1 cellular context compared by ENCODE assay signal in the genomic region with DNA sequence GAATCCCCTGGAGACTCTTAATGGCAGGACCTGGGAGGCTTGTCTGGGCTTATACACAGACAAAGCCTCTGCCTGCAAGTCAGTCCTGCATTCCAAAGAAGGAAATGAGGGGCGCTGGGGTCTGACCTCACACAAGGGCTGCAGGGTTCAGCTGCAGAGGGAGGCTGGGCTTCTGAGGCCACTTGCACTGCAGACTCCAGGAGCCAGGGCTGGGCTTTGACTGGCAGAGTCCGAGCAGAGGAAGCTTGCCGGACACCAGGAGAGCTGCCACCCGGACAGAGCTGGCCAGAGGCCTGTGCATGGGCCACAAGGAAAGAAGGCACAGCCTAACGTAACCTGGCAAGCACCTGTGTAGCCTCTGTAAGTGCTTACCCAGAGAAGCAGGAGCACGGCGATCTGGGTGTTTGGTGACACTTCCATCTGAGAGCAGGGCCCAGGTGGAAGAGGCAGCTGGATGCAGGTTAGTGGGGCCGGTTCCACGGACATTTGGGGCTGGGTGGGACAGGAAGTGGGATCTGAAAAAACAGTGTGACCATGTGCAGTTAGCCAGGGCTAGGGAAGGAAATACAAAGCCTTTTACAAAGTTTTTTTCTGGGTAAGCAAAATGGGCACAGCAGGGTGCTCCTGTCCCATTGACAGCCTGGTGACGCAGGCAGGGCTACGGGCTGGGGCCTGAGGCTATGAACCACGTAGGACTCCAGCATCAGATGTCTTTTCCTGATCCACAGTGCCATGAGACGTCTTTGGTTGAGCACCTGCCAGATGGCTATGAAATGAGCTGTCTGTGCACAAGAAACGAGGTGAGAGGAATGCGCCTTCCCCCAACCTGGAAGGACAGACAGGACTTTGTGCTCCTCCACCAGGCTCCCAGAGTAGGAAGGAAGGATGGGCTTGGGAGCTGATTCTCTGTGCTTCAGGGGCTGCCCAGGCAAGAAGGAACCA.
TF ChIP-seq lines count a peak whose summit lies in the region.

No MANE protein-coding gene starts in this region.

TF ChIP-seq in HEK293, 187 proteins besides CTCF, POLR2A, EP300 and RAD21 (continued from another document and continues in another):
- TF ChIP-seq, protein P1, sequence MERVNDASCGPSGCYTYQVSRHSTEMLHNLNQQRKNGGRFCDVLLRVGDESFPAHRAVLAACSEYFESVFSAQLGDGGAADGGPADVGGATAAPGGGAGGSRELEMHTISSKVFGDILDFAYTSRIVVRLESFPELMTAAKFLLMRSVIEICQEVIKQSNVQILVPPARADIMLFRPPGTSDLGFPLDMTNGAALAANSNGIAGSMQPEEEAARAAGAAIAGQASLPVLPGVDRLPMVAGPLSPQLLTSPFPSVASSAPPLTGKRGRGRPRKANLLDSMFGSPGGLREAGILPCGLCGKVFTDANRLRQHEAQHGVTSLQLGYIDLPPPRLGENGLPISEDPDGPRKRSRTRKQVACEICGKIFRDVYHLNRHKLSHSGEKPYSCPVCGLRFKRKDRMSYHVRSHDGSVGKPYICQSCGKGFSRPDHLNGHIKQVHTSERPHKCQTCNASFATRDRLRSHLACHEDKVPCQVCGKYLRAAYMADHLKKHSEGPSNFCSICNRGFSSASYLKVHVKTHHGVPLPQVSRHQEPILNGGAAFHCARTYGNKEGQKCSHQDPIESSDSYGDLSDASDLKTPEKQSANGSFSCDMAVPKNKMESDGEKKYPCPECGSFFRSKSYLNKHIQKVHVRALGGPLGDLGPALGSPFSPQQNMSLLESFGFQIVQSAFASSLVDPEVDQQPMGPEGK (tag by site-specific recombination; IDR thresholded peaks at IDR 0.05): peak; percentile 26; the same call in 1 of the 2 replicates
- TF ChIP-seq ZSCAN23 (tag by site-specific recombination; IDR thresholded peaks at IDR 0.05) (no peak), ZNF416 (tag by site-specific recombination; IDR thresholded peaks at IDR 0.05) (no peak), ZNF701 (tag by site-specific recombination; IDR thresholded peaks at IDR 0.05) (no peak), ZNF169 (tag by site-specific recombination; IDR thresholded peaks at IDR 0.05) (no peak), ZXDB (tag by site-specific recombination; IDR thresholded peaks at IDR 0.05) (no peak), ZNF514 (tag by site-specific recombination; IDR thresholded peaks at IDR 0.05) (no peak), WT1 (tag by site-specific recombination; IDR thresholded peaks at IDR 0.05) (0 out of 2 replicates have a peak, but pooled peaks have one; percentile 17), ZBTB8A (tag by site-specific recombination; IDR thresholded peaks at IDR 0.05) (peak; percentile 83), ZFP3 (tag by site-specific recombination; IDR thresholded peaks at IDR 0.05; ENCODE audit: low read depth) (no peak), ZNF544 (tag by site-specific recombination; IDR thresholded peaks at IDR 0.05) (no peak), ZNF621 (tag by site-specific recombination; IDR thresholded peaks at IDR 0.05) (no peak), GLIS1 (tag by site-specific recombination; IDR thresholded peaks at IDR 0.05) (peak; percentile 92), OVOL3 (tag by site-specific recombination; IDR thresholded peaks at IDR 0.05) (no peak), ZNF561 (tag by site-specific recombination; IDR thresholded peaks at IDR 0.05; ENCODE audit: borderline replicate concordance) (no peak), ZNF660 (tag by site-specific recombination; IDR thresholded peaks at IDR 0.05) (no peak), ZNF571 (tag by site-specific recombination; IDR thresholded peaks at IDR 0.05) (no peak), GLI4 (tag by site-specific recombination; IDR thresholded peaks at IDR 0.05) (no peak), INSM2 (tag by site-specific recombination; IDR thresholded peaks at IDR 0.05) (0 out of 2 replicates have a peak, but pooled peaks have one; percentile 32), ZNF350 (tag by site-specific recombination; IDR thresholded peaks at IDR 0.05) (no peak), KLF8 (tag by site-specific recombination; IDR thresholded peaks at IDR 0.05) (no peak), ZNF274 (IDR thresholded peaks at IDR 0.05; ENCODE audit: low read length) (no peak), ZNF274 (tag by site-specific recombination; IDR thresholded peaks at IDR 0.05; ENCODE audit: borderline replicate concordance) (no peak), ZNF133 (tag by site-specific recombination; IDR thresholded peaks at IDR 0.05) (no peak)
- TF ChIP-seq, protein P2, sequence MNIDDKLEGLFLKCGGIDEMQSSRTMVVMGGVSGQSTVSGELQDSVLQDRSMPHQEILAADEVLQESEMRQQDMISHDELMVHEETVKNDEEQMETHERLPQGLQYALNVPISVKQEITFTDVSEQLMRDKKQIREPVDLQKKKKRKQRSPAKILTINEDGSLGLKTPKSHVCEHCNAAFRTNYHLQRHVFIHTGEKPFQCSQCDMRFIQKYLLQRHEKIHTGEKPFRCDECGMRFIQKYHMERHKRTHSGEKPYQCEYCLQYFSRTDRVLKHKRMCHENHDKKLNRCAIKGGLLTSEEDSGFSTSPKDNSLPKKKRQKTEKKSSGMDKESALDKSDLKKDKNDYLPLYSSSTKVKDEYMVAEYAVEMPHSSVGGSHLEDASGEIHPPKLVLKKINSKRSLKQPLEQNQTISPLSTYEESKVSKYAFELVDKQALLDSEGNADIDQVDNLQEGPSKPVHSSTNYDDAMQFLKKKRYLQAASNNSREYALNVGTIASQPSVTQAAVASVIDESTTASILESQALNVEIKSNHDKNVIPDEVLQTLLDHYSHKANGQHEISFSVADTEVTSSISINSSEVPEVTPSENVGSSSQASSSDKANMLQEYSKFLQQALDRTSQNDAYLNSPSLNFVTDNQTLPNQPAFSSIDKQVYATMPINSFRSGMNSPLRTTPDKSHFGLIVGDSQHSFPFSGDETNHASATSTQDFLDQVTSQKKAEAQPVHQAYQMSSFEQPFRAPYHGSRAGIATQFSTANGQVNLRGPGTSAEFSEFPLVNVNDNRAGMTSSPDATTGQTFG (tag by site-specific recombination; IDR thresholded peaks at IDR 0.05; ENCODE audit: borderline replicate concordance): no peak
- TF ChIP-seq, protein P3, sequence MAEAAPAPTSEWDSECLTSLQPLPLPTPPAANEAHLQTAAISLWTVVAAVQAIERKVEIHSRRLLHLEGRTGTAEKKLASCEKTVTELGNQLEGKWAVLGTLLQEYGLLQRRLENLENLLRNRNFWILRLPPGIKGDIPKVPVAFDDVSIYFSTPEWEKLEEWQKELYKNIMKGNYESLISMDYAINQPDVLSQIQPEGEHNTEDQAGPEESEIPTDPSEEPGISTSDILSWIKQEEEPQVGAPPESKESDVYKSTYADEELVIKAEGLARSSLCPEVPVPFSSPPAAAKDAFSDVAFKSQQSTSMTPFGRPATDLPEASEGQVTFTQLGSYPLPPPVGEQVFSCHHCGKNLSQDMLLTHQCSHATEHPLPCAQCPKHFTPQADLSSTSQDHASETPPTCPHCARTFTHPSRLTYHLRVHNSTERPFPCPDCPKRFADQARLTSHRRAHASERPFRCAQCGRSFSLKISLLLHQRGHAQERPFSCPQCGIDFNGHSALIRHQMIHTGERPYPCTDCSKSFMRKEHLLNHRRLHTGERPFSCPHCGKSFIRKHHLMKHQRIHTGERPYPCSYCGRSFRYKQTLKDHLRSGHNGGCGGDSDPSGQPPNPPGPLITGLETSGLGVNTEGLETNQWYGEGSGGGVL (tag by site-specific recombination; IDR thresholded peaks at IDR 0.05): no peak
- TF ChIP-seq, protein P4, sequence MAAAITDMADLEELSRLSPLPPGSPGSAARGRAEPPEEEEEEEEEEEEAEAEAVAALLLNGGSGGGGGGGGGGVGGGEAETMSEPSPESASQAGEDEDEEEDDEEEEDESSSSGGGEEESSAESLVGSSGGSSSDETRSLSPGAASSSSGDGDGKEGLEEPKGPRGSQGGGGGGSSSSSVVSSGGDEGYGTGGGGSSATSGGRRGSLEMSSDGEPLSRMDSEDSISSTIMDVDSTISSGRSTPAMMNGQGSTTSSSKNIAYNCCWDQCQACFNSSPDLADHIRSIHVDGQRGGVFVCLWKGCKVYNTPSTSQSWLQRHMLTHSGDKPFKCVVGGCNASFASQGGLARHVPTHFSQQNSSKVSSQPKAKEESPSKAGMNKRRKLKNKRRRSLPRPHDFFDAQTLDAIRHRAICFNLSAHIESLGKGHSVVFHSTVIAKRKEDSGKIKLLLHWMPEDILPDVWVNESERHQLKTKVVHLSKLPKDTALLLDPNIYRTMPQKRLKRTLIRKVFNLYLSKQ (tag by site-specific recombination; IDR thresholded peaks at IDR 0.05; ENCODE audit: borderline replicate concordance): no peak
- TF ChIP-seq, protein P5, sequence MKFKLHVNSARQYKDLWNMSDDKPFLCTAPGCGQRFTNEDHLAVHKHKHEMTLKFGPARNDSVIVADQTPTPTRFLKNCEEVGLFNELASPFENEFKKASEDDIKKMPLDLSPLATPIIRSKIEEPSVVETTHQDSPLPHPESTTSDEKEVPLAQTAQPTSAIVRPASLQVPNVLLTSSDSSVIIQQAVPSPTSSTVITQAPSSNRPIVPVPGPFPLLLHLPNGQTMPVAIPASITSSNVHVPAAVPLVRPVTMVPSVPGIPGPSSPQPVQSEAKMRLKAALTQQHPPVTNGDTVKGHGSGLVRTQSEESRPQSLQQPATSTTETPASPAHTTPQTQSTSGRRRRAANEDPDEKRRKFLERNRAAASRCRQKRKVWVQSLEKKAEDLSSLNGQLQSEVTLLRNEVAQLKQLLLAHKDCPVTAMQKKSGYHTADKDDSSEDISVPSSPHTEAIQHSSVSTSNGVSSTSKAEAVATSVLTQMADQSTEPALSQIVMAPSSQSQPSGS (tag by site-specific recombination; IDR thresholded peaks at IDR 0.05; ENCODE audit: low read depth): no peak
- TF ChIP-seq, protein P6, sequence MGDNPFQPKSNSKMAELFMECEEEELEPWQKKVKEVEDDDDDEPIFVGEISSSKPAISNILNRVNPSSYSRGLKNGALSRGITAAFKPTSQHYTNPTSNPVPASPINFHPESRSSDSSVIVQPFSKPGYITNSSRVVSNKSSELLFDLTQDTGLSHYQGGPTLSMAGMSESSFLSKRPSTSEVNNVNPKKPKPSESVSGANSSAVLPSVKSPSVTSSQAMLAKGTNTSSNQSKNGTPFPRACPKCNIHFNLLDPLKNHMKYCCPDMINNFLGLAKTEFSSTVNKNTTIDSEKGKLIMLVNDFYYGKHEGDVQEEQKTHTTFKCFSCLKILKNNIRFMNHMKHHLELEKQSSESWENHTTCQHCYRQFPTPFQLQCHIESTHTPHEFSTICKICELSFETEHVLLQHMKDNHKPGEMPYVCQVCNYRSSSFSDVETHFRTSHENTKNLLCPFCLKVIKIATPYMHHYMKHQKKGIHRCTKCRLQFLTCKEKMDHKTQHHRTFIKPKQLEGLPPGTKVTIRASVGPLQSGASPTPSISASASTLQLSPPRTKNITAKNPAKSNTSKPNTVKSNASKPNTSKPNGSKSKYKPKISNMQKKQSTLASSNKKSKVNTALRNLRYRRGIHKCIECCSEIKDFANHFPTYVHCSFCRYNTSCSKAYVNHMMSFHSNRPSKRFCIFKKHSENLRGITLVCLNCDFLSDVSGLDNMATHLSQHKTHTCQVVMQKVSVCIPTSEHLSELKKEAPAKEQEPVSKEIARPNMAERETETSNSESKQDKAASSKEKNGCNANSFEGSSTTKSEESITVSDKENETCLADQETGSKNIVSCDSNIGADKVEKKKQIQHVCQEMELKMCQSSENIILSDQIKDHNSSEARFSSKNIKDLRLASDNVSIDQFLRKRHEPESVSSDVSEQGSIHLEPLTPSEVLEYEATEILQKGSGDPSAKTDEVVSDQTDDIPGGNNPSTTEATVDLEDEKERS (tag by site-specific recombination; IDR thresholded peaks at IDR 0.05): no peak
- TF ChIP-seq, protein P7, sequence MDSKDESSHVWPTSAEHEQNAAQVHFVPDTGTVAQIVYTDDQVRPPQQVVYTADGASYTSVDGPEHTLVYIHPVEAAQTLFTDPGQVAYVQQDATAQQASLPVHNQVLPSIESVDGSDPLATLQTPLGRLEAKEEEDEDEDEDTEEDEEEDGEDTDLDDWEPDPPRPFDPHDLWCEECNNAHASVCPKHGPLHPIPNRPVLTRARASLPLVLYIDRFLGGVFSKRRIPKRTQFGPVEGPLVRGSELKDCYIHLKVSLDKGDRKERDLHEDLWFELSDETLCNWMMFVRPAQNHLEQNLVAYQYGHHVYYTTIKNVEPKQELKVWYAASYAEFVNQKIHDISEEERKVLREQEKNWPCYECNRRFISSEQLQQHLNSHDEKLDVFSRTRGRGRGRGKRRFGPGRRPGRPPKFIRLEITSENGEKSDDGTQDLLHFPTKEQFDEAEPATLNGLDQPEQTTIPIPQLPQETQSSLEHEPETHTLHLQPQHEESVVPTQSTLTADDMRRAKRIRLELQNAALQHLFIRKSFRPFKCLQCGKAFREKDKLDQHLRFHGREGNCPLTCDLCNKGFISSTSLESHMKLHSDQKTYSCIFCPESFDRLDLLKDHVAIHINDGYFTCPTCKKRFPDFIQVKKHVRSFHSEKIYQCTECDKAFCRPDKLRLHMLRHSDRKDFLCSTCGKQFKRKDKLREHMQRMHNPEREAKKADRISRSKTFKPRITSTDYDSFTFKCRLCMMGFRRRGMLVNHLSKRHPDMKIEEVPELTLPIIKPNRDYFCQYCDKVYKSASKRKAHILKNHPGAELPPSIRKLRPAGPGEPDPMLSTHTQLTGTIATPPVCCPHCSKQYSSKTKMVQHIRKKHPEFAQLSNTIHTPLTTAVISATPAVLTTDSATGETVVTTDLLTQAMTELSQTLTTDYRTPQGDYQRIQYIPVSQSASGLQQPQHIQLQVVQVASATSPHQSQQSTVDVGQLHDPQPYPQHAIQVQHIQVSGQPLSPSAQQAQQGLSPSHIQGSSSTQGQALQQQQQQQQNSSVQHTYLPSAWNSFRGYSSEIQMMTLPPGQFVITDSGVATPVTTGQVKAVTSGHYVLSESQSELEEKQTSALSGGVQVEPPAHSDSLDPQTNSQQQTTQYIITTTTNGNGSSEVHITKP (tag by site-specific recombination; IDR thresholded peaks at IDR 0.05): no peak
- TF ChIP-seq, protein P8, sequence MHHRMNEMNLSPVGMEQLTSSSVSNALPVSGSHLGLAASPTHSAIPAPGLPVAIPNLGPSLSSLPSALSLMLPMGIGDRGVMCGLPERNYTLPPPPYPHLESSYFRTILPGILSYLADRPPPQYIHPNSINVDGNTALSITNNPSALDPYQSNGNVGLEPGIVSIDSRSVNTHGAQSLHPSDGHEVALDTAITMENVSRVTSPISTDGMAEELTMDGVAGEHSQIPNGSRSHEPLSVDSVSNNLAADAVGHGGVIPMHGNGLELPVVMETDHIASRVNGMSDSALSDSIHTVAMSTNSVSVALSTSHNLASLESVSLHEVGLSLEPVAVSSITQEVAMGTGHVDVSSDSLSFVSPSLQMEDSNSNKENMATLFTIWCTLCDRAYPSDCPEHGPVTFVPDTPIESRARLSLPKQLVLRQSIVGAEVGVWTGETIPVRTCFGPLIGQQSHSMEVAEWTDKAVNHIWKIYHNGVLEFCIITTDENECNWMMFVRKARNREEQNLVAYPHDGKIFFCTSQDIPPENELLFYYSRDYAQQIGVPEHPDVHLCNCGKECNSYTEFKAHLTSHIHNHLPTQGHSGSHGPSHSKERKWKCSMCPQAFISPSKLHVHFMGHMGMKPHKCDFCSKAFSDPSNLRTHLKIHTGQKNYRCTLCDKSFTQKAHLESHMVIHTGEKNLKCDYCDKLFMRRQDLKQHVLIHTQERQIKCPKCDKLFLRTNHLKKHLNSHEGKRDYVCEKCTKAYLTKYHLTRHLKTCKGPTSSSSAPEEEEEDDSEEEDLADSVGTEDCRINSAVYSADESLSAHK (tag by site-specific recombination; IDR thresholded peaks at IDR 0.05): no peak
